ENCODE assay signal across 1 cellular context in the genomic region with DNA sequence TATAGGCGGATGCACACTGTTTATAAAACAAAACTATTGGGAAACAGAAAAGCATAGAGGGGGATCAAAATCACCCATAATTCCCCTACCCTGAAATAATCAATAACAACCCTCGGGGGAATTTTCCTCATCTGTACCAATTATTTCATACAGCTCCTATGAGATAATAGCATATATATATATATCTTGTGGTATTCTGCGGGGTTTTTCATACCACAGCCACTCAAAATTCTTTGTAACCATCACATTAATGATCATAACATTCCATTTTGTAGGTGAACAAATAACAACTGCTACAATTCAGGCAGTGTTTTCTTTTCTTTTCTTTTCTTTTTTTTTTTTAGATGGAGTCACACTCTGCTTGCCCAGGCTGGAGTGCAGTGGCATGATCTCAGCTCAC.
TF ChIP-seq lines count a peak whose summit lies in the region.

No MANE protein-coding gene starts in this region.

TF ChIP-seq in GM12878, 131 proteins besides CTCF, POLR2A, EP300 and RAD21:
- TF ChIP-seq, protein P1, sequence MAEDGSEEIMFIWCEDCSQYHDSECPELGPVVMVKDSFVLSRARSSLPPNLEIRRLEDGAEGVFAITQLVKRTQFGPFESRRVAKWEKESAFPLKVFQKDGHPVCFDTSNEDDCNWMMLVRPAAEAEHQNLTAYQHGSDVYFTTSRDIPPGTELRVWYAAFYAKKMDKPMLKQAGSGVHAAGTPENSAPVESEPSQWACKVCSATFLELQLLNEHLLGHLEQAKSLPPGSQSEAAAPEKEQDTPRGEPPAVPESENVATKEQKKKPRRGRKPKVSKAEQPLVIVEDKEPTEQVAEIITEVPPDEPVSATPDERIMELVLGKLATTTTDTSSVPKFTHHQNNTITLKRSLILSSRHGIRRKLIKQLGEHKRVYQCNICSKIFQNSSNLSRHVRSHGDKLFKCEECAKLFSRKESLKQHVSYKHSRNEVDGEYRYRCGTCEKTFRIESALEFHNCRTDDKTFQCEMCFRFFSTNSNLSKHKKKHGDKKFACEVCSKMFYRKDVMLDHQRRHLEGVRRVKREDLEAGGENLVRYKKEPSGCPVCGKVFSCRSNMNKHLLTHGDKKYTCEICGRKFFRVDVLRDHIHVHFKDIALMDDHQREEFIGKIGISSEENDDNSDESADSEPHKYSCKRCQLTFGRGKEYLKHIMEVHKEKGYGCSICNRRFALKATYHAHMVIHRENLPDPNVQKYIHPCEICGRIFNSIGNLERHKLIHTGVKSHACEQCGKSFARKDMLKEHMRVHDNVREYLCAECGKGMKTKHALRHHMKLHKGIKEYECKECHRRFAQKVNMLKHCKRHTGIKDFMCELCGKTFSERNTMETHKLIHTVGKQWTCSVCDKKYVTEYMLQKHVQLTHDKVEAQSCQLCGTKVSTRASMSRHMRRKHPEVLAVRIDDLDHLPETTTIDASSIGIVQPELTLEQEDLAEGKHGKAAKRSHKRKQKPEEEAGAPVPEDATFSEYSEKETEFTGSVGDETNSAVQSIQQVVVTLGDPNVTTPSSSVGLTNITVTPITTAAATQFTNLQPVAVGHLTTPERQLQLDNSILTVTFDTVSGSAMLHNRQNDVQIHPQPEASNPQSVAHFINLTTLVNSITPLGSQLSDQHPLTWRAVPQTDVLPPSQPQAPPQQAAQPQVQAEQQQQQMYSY (CRISPR knock-in tag; IDR thresholded peaks at IDR 0.05): no peak
- peak; percentile 61; the same call in 1 of the 2 replicates for TF ChIP-seq RUNX3 (IDR thresholded peaks at IDR 0.05; ENCODE audit: low read length)
